In the genomic region with DNA sequence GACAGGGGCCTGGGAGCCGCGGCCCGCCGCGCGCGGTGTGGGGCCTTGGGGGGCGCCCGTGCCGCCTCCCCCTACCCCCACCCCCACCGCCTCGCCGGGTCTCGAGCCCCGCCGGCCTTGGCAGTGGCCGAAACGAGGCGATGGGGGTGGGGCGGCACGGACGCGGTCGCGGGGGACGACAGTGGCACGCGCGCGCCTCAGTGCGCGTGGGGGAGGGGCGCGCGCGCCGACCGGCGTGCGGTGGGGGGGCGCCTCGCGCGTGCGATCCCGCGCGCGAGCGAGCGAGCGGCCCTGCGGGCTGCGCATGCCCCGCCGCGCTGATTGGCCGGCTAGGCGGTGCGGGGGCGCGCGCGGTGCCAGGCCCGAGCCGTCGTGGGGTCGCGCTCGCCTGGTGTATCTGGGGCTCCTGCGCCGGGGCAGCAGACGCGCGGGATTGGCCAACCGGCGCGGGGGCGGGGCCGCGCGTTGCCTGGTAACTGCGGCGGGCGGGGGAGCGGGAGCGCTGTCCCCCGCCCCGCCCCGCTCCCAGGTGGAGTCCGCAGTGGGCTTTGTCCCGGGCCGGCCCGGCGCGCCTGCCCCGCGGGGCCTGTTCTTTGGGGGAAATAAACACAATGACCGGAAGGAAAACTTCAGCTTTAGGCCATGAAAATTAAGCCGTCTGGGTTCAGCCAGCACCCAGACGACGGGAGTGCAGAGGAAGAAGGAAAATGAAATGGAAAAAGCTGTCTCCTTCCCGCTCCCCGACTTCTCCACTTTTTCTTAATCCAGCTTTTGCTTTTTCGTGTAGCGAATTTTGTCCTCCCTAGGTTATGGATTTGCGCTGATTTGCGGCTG, we compare ENCODE assay signal across 8 cellular contexts. TPM values are rescaled to one million over a fixed set of nuclear protein-coding genes. Genes with fewer than 3 reads are reported as not detected.
DNase-seq lines count a peak whose midpoint lies in the region; TF ChIP-seq lines count a peak whose summit lies in the region.

No MANE protein-coding gene starts in this region.

- no peak overlapping the region for H3T11ph ChIP-seq in H9 (ENCODE audit: low read length)

- no peak overlapping the region for H4K8ac ChIP-seq in H9 (replicated peaks; ENCODE audit: insufficient read length, low read depth, low read length)

- peak overlapping the region; percentile 96 to 99 (median 99) for H3K27ac Mint-ChIP-seq in H9
- peak overlapping the region; percentile 98 for H3K27ac Mint-ChIP-seq in neural progenitor cell

- peak overlapping the region; percentile 75; the same call in 1 of the 2 replicates for H3K14ac ChIP-seq in H9 (ENCODE audit: insufficient read depth, low read length)

- H3K9ac ChIP-seq in H9 (ENCODE audit: extremely low read depth, insufficient read length, low read length) (peak overlapping the region; percentile 89), MM.1S (ENCODE audit: low read length) (peak overlapping the region; percentile 97), neural progenitor cell (peak overlapping the region; percentile 43)

- H3K4me1 Mint-ChIP-seq in H9 (peaks cover 49 to 65% of the 10 kb centered on the region in 2 experiments), neural progenitor cell (peaks cover 57% of the 10 kb centered on the region)

- no peak overlapping the region for H2BK5ac ChIP-seq in H9 (ENCODE audit: insufficient read length, low read length)

- H2BK120ac ChIP-seq in H9 (ENCODE audit: low read depth, low read length, poor library complexity, severe bottlenecking) = no peak overlapping the region

- H3K36me3 ChIP-seq in MM.1S (replicated peaks; ENCODE audit: insufficient read depth, low read length) (no peaks in the 10 kb centered on the region), SJCRH30 (peaks cover 12% of the 10 kb centered on the region), neural progenitor cell (no peaks in the 10 kb centered on the region), stomach (no peaks in the 10 kb centered on the region)

- TF ChIP-seq CTCF in H9 (conservative IDR thresholded peaks at IDR 0.05) (no peak), MM.1S (IDR thresholded peaks at IDR 0.05; ENCODE audit: low read length) (no peak), foreskin fibroblast (IDR thresholded peaks at IDR 0.05; ENCODE audit: low read depth, low read length) (no peak), neural progenitor cell (IDR thresholded peaks at IDR 0.05) (no peak), stomach (IDR thresholded peaks at IDR 0.05) (no peak)

- H3K23me2 ChIP-seq in H9 (ENCODE audit: insufficient read length, low read depth, low read length, poor library complexity, severe bottlenecking) = peaks cover 12% of the 10 kb centered on the region

- DNase-seq in ELR (ENCODE audit: low read depth) = peak; percentile 92
- DNase-seq in H9 = peak; percentile 96
- DNase-seq in MM.1S = peak; percentile 95
- peak; percentile 93 to 96 for DNase-seq in SJCRH30
- DNase-seq in activated naive CD4-positive, alpha-beta T cell (lab: John Stamatoyannopoulos, UW) = peak; percentile 54 to 83 (median 63)
- DNase-seq in foreskin fibroblast = peak; percentile 96 to 98
- peak; percentile 98 for DNase-seq in neural progenitor cell (ENCODE audit: low spot score)
- DNase-seq in stomach = peak; percentile 95

- no peak for TF ChIP-seq POLR2A in stomach (IDR thresholded peaks at IDR 0.05)

- no peak overlapping the region for H2AK5ac ChIP-seq in H9 (ENCODE audit: insufficient read length, low read length)

- no peaks in the 10 kb centered on the region; a peak in 1 of 5 replicates for H3K9me3 Mint-ChIP-seq in H9
- no peaks in the 10 kb centered on the region for H3K9me3 Mint-ChIP-seq in neural progenitor cell

- TF ChIP-seq EP300 in stomach (IDR thresholded peaks at IDR 0.05) = no peak

- H2AFZ ChIP-seq in H9 (ENCODE audit: low read length) = no peak overlapping the region
- H2AFZ ChIP-seq in MM.1S (ENCODE audit: low read length) = no peak overlapping the region
- H2AFZ ChIP-seq in neural progenitor cell (replicated peaks) = no peak overlapping the region

- no peaks in the 10 kb centered on the region for H3K9me3 ChIP-seq in H9 (ENCODE audit: control insufficient read depth, low read depth, low read length)
- no peaks in the 10 kb centered on the region for H3K9me3 ChIP-seq in MM.1S (replicated peaks; ENCODE audit: insufficient read depth, low read length)
- no peaks in the 10 kb centered on the region for H3K9me3 ChIP-seq in SJCRH30 (replicated peaks)
- no peaks in the 10 kb centered on the region for H3K9me3 ChIP-seq in neural progenitor cell (ENCODE audit: low read depth)
- H3K9me3 ChIP-seq in stomach = no peaks in the 10 kb centered on the region

- H3K27me3 Mint-ChIP-seq in H9 (ENCODE audit: low read depth) (no peaks in the 10 kb centered on the region), neural progenitor cell (ENCODE audit: insufficient read depth, low read depth) (peaks cover 9% of the 10 kb centered on the region)

- no peak overlapping the region for H3K56ac ChIP-seq in H9 (ENCODE audit: insufficient read length, low read depth, low read length)

- no peaks in the 10 kb centered on the region for H4K20me1 ChIP-seq in H9 (ENCODE audit: control insufficient read depth, insufficient read depth, insufficient read length)
- 0 out of 2 replicates have a peak, but pooled peaks cover 4% of the 10 kb centered on the region for H4K20me1 ChIP-seq in MM.1S (ENCODE audit: insufficient read depth, low read length)
- H4K20me1 ChIP-seq in neural progenitor cell (ENCODE audit: low read depth) = peaks cover 36% of the 10 kb centered on the region

- H3K27me3 ChIP-seq in H9 (ENCODE audit: insufficient read depth, low read length) (no peaks in the 10 kb centered on the region), MM.1S (replicated peaks; ENCODE audit: insufficient read depth, low read length) (no peaks in the 10 kb centered on the region; the same call in 1 of the 2 replicates), SJCRH30 (no peaks in the 10 kb centered on the region), neural progenitor cell (no peaks in the 10 kb centered on the region), stomach (no peaks in the 10 kb centered on the region)

- H2BK15ac ChIP-seq in H9 (ENCODE audit: low read depth, low read length) = no peak overlapping the region

- H3K36me3 Mint-ChIP-seq in H9 (ENCODE audit: insufficient read depth in 1 of 3, low read depth in 3 of 3) (peaks cover 8 to 28% (median 16%) of the 10 kb centered on the region in 3 experiments), neural progenitor cell (peaks cover 14% of the 10 kb centered on the region)

- no peak overlapping the region for H2BK12ac ChIP-seq in H9 (ENCODE audit: insufficient read length, low read depth, low read length)

- no peak overlapping the region; the same call in 1 of the 2 replicates for H3K4ac ChIP-seq in H9 (ENCODE audit: low read depth, low read length)

- no peaks in the 10 kb centered on the region for H3K9me2 ChIP-seq in MM.1S (replicated peaks; ENCODE audit: insufficient read depth, low read length)

- WGBS in H9 (ENCODE audit: extremely low coverage, insufficient read length, low lambda C conversion rate) = no CpG with 5 or more reads among the region's 108 CpGs
- 1 to 6% (median 1%) methylated on average over 16 to 96 of the region's 108 CpGs for WGBS in stomach, 5 donors

- H3K4me1 ChIP-seq in H9 (ENCODE audit: insufficient read depth, low read length) (peaks cover 4% of the 10 kb centered on the region; the same call in 1 of the 2 replicates), MM.1S (ENCODE audit: low read length) (peaks cover 14% of the 10 kb centered on the region), SJCRH30 (peaks cover 5% of the 10 kb centered on the region; the same call in 1 of the 2 replicates), neural progenitor cell (peaks cover 45% of the 10 kb centered on the region), stomach (peaks cover 48 to 72% (median 57%) of the 10 kb centered on the region in 4 donors)

- no peak overlapping the region for H3K23ac ChIP-seq in H9 (ENCODE audit: insufficient read length, low read depth, low read length)

- peak overlapping the region; percentile 32 for H3K18ac ChIP-seq in H9 (ENCODE audit: insufficient read length, low read depth, low read length)

- peak overlapping the region; percentile 76 for H3K4me3 ChIP-seq in MM.1S (ENCODE audit: low read length)
- H3K4me3 ChIP-seq in SJCRH30 = peak overlapping the region; percentile 97
- peak overlapping the region; percentile 72 to 76 for H3K4me3 ChIP-seq in foreskin fibroblast (ENCODE audit: low read depth in 1 of 2, low read length in 2 of 2)
- H3K4me3 ChIP-seq in neural progenitor cell = peak overlapping the region; percentile 99
- H3K4me3 ChIP-seq in stomach = peak overlapping the region; percentile 86 to 100 (median 99)

- H3K4me2 ChIP-seq in H9 (ENCODE audit: insufficient read depth, insufficient read length, low read length) (peak overlapping the region; percentile 90), MM.1S (ENCODE audit: low read depth, low read length) (peak overlapping the region; percentile 99), neural progenitor cell (peak overlapping the region; percentile 95)

- no peak overlapping the region for H4K91ac ChIP-seq in H9 (ENCODE audit: insufficient read length, low read depth, low read length)

- peaks cover 20% of the 10 kb centered on the region; the same call in 1 of the 2 replicates for H3K79me2 ChIP-seq in H9 (ENCODE audit: insufficient read depth, low read length)
- peaks cover 48% of the 10 kb centered on the region for H3K79me2 ChIP-seq in MM.1S (ENCODE audit: low read length)
- H3K79me2 ChIP-seq in neural progenitor cell (ENCODE audit: low read depth) = peaks cover 53% of the 10 kb centered on the region

- H3F3A ChIP-seq in MM.1S (ENCODE audit: insufficient read depth, low read length) (peaks cover 50% of the 10 kb centered on the region), neural progenitor cell (ENCODE audit: low read depth) (peaks cover 50% of the 10 kb centered on the region)

- intact Hi-C loops in stomach (cut with DNase I; ENCODE audit: low total_unique reads) = no loop called here

- no peak overlapping the region for H2BK20ac ChIP-seq in H9 (ENCODE audit: low read depth, low read length, poor library complexity, severe bottlenecking)

- H3K79me1 ChIP-seq in H9 (ENCODE audit: insufficient read depth, low read depth, low read length, poor library complexity, severe bottlenecking) = no peaks in the 10 kb centered on the region

- peak overlapping the region; percentile 79 for H3K27ac ChIP-seq in H9 (ENCODE audit: insufficient read length, low read depth, low read length)
- peak overlapping the region; percentile 88; the same call in 1 of the 2 replicates for H3K27ac ChIP-seq in MM.1S (ENCODE audit: low read length)
- peak overlapping the region; percentile 84; the same call in 1 of the 2 replicates for H3K27ac ChIP-seq in SJCRH30
- peak overlapping the region; percentile 94 for H3K27ac ChIP-seq in neural progenitor cell
- H3K27ac ChIP-seq in stomach = peak overlapping the region; percentile 98 to 100 (median 100)

- no peak overlapping the region for H4K5ac ChIP-seq in H9 (ENCODE audit: insufficient read length, low read depth, low read length)

- peak overlapping the region; percentile 88 to 93 for H3K4me3 Mint-ChIP-seq in H9
- H3K4me3 Mint-ChIP-seq in neural progenitor cell = peak overlapping the region; percentile 94

RNA-seq across cellular contexts. Expression of gene GTF2I, which starts 0.9 kb away (rescaled TPM):
- 345 and 357 TPM in 2 replicates for total RNA-seq in H9 (2021)
- total RNA-seq in SJCRH30 (2014; rRNA removed; shearing (Covaris generic)) = 161 and 181 TPM in 2 replicates
- 256 and 310 TPM in 2 replicates for total RNA-seq in neural progenitor cell (ENCODE audit: low replicate concordance)
- 100 to 1,000 TPM; 109 to 340 (median 207) TPM for total RNA-seq in stomach
- 10 to 100 TPM; 15.9 to 35.6 (median 24.2) TPM for polyA plus RNA-seq in stomach

Comparison
In these comparisons a context has a peak if more than half of its experiments do, and no peak if none do; other contexts are left out.
1. Peak in every context shown above with its lines: DNase-seq, H3K4me3 ChIP-seq and H3K27ac ChIP-seq.
2. H3K9ac ChIP-seq: peak in every context shown above with its lines; median percentile 97 in MM.1S; 89 in H9; 43 in neural progenitor cell.